Comparison of ENCODE assay signal across 16 cellular contexts in the genomic region with DNA sequence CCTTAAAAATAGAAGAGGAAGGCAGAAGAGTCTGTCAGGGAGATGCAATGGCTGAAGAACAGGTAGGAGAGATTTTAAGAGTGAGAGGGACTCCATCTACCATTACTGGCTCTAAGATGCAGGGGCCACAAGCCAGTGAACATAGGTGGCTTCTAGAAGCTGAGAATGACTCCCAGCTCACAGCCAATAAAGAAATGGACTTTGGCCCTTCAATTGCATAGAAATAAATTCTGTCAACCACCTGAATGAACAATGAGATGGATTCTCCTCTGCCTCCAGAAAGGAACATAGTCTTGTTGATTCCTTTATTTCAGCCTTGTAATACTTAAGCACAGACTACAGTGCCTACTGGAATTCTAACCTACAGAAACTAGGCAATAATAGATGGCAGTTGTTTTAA.
DNase-seq lines count a peak whose midpoint lies in the region; ATAC-seq, FAIRE-seq and TF ChIP-seq lines count a peak whose summit lies in the region.
"Had no signal": no experiment of that assay in that cellular context is flagged by ENCODE, and none has a peak within 500 bp of the region (broad histone marks: within the 10 kb centered on the region; RNA-seq: fewer than 3 reads in every experiment).

No MANE protein-coding gene starts in this region.

- FAIRE-seq in D721Med (lab: Jason Lieb, UNC), result peak; percentile 70
- FAIRE-seq: A549, G401.6, GM12891, GM19239 had no signal

- ATAC-seq in left colon, result peak; percentile 64
- ATAC-seq: A549; CD8-positive, alpha-beta T cell had no signal

- TF ChIP-seq CTCF in D721Med (IDR thresholded peaks at IDR 0.05; ENCODE audit: insufficient read depth, missing control alignments), result no peak

- intact Hi-C loops in left colon (cut with DNase I, micrococcal nuclease), result no loop called here

- DNase-seq in D721Med (ENCODE audit: insufficient read length, low spot score), result peak; percentile 8
- no peak for DNase-seq in left colon
- no peak for DNase-seq in 8988T
- no peak for DNase-seq in retina
- no peak for DNase-seq in stimulated activated naive CD4-positive, alpha-beta T cell (lab: John Stamatoyannopoulos, UW)
- DNase-seq: AML-193; Caco-2; Calu3; CD4-positive, alpha-beta T cell; CD8-positive, alpha-beta T cell; DMS79 treated with DMSO at 0.1 percent for 48 hours; GF-D8 had no signal
